8 cellular contexts compared by ENCODE assay signal in genomic region chr10:67837519-67838314, GRCh38. TPM values are rescaled to one million over a fixed set of nuclear protein-coding genes. Genes with fewer than 3 reads are reported as not detected.
DNase-seq lines count a peak whose midpoint lies in the region; ATAC-seq and TF ChIP-seq lines count a peak whose summit lies in the region.

Gene DNAJC12, minus strand, starts transcription at chr10:67838188. Its CDS starts 177 bp downstream, at chr10:67838011.

- DNase-seq in activated naive CD4-positive, alpha-beta T cell treated with anti-CD3 and anti-CD28 coated beads for 36 hours = no peak
- DNase-seq in activated naive CD4-positive, alpha-beta T cell treated with anti-CD3 and anti-CD28 coated beads, Interleukin-2, amount 50 U/mL, for 16 hours = no peak
- DNase-seq in NCI-H526 treated with DMSO at 0.1 percent for 48 hours (lab: John Stamatoyannopoulos, UW) (peak; percentile 64), ascending aorta (ENCODE audit: low spot score in 2 of 2) (no peak), iPS-NIHi7 (ENCODE audit: extremely low spot score) (peak; percentile 23), thyroid gland (no peak)
- DNase-seq in stimulated activated naive B cell treated with anti-CD40 and anti-IgM and Interleukin-4, amounts not matched to agents 10 μg/mL and 1 μg/mL and 100 μg/mL, for 72 hours = no peak

- H3K4me1 ChIP-seq in ascending aorta (no peaks in the 10 kb centered on the region), thyroid gland (no peaks in the 10 kb centered on the region)

- intact Hi-C loops in activated naive CD4-positive, alpha-beta T cell treated with anti-CD3 and anti-CD28 coated beads for 36 hours (cut with micrococcal nuclease) = loop anchor here (1.0 kb wide), 1 partner anchor 12 kb away; no protein-coding TSS in a partner anchor
- intact Hi-C loops in ascending aorta (cut with DNase I) (no loop called here), thyroid gland (cut with DNase I) (no loop called here)

- TF ChIP-seq POLR2A in thyroid gland (IDR thresholded peaks at IDR 0.05) = no peak

- no peaks in the 10 kb centered on the region for H3K36me3 Mint-ChIP-seq in activated naive CD4-positive, alpha-beta T cell treated with anti-CD3 and anti-CD28 coated beads for 36 hours (ENCODE audit: low read depth)
- H3K36me3 Mint-ChIP-seq in stimulated activated naive B cell treated with anti-CD40 and anti-IgM and Interleukin-4, amounts not matched to agents 10 μg/mL and 1 μg/mL and 100 μg/mL, for 72 hours = no peaks in the 10 kb centered on the region

- H3K4me3 Mint-ChIP-seq in activated naive CD4-positive, alpha-beta T cell treated with anti-CD3 and anti-CD28 coated beads for 36 hours = peak within 1 kb of the TSS; percentile 56
- H3K4me3 Mint-ChIP-seq in stimulated activated naive B cell treated with anti-CD40 and anti-IgM and Interleukin-4, amounts not matched to agents 10 μg/mL and 1 μg/mL and 100 μg/mL, for 72 hours = no peak within 1 kb of the TSS

- 39 to 48% methylated on average over 5 of the region's 5 CpGs for WGBS in thyroid gland, 2 donors

- H3K4me3 ChIP-seq in ascending aorta (peak within 1 kb of the TSS; percentile 35 to 37), thyroid gland (replicated peaks in 1 of 3) (no peak within 1 kb of the TSS)

- peak; percentile 84 for ATAC-seq in HG03354 (IDR thresholded peaks at IDR 0.05; ENCODE audit: poor library complexity, severe bottlenecking, unreplicated experiment)
- peak; percentile 94 to 97 for ATAC-seq in stimulated activated naive B cell treated with anti-CD40 and anti-IgM and Interleukin-4, amounts not matched to agents 10 μg/mL and 1 μg/mL and 100 μg/mL, for 72 hours (replicated peaks)

- H3K27ac Mint-ChIP-seq in activated naive CD4-positive, alpha-beta T cell treated with anti-CD3 and anti-CD28 coated beads for 36 hours = no peak within 1 kb of the TSS
- no peak within 1 kb of the TSS for H3K27ac Mint-ChIP-seq in stimulated activated naive B cell treated with anti-CD40 and anti-IgM and Interleukin-4, amounts not matched to agents 10 μg/mL and 1 μg/mL and 100 μg/mL, for 72 hours

- H3K27me3 ChIP-seq in ascending aorta (no peaks in the 10 kb centered on the region), thyroid gland (no peaks in the 10 kb centered on the region)

- H3K9me3 ChIP-seq in ascending aorta = peaks cover 0 to 6% of the 10 kb centered on the region in 2 donors
- no peaks in the 10 kb centered on the region for H3K9me3 ChIP-seq in thyroid gland

- TF ChIP-seq CTCF in ascending aorta (IDR thresholded peaks at IDR 0.05) (no peak), thyroid gland (IDR thresholded peaks at IDR 0.05) (no peak)

- H3K9me3 Mint-ChIP-seq in activated naive CD4-positive, alpha-beta T cell treated with anti-CD3 and anti-CD28 coated beads for 36 hours = peaks cover 8% of the 10 kb centered on the region
- peaks cover 2 to 6% of the 10 kb centered on the region in 2 donors for H3K9me3 Mint-ChIP-seq in stimulated activated naive B cell treated with anti-CD40 and anti-IgM and Interleukin-4, amounts not matched to agents 10 μg/mL and 1 μg/mL and 100 μg/mL, for 72 hours

- H3K36me3 ChIP-seq in ascending aorta (no peaks in the 10 kb centered on the region), thyroid gland (no peaks in the 10 kb centered on the region)

- H3K4me1 Mint-ChIP-seq in activated naive CD4-positive, alpha-beta T cell treated with anti-CD3 and anti-CD28 coated beads for 36 hours (ENCODE audit: low read depth) = peaks cover 2% of the 10 kb centered on the region
- peaks cover 0 to 2% of the 10 kb centered on the region in 2 donors for H3K4me1 Mint-ChIP-seq in stimulated activated naive B cell treated with anti-CD40 and anti-IgM and Interleukin-4, amounts not matched to agents 10 μg/mL and 1 μg/mL and 100 μg/mL, for 72 hours

- CTCF ChIA-PET in activated naive CD4-positive, alpha-beta T cell treated with anti-CD3 and anti-CD28 coated beads for 36 hours (lab: Charles Lee) = interaction anchor here (0.6 to 1.3 kb wide), 5 partner anchors 12 to 509 kb away, joined by 3 to 6 read pairs (median 3); no protein-coding TSS in a partner anchor

- H3K27me3 Mint-ChIP-seq in activated naive CD4-positive, alpha-beta T cell treated with anti-CD3 and anti-CD28 coated beads for 36 hours (ENCODE audit: low read depth) = no peaks in the 10 kb centered on the region
- no peaks in the 10 kb centered on the region for H3K27me3 Mint-ChIP-seq in stimulated activated naive B cell treated with anti-CD40 and anti-IgM and Interleukin-4, amounts not matched to agents 10 μg/mL and 1 μg/mL and 100 μg/mL, for 72 hours

- no peak within 1 kb of the TSS for H3K27ac ChIP-seq in ascending aorta
- no peak within 1 kb of the TSS for H3K27ac ChIP-seq in thyroid gland

RNA-seq across cellular contexts. Expression of gene DNAJC12, which starts in this region (rescaled TPM):
- 10 to 100 TPM; 13.2 to 13.9 TPM for total RNA-seq in activated naive CD4-positive, alpha-beta T cell treated with anti-CD3 and anti-CD28 coated beads for 36 hours
- total RNA-seq in ascending aorta (3.2 TPM), thyroid gland (1 to 10 TPM in 3 of 4 donors, under 1 TPM in 1; 0.56 to 7.8 (median 1.9) TPM)

Comparison
In these comparisons a context has a peak if more than half of its experiments do, and no peak if none do; other contexts are left out.
1. DNase-seq: peak in NCI-H526 treated with DMSO at 0.1 percent for 48 hours (single experiment) and iPS-NIHi7 (single experiment); none in activated naive CD4-positive, alpha-beta T cell treated with anti-CD3 and anti-CD28 coated beads for 36 hours (single experiment), activated naive CD4-positive, alpha-beta T cell treated with anti-CD3 and anti-CD28 coated beads, Interleukin-2, amount 50 U/mL, for 16 hours (single experiment), ascending aorta (0 of 2), stimulated activated naive B cell treated with anti-CD40 and anti-IgM and Interleukin-4, amounts not matched to agents 10 μg/mL and 1 μg/mL and 100 μg/mL, for 72 hours (single experiment) and thyroid gland (0 of 2).
2. H3K4me3 ChIP-seq: peak in ascending aorta (2 of 2); none in thyroid gland (0 of 3).